Comparison of ENCODE assay signal across 29 cellular contexts in the genomic region with DNA sequence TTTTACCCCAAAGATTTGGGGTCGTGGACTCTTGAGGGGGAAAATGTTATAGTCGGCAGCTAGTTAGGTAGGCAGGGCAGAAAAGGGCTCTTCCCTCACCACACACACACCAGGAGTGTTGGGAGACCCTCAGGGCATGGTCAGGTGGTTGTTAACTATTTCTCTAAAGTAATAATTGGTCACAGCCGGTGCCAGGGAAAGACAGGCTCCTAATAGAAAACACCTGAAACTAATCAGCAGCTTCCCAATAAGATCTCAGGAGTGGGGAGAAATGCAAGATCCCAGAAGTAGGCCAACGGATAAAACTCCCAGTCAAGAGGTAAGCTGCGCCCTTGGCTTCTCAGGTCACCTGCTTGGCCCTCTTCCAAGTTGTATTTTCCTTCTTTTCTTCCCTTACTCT.
"Had no signal": no experiment of that assay in that cellular context is flagged by ENCODE, and none has a peak within 500 bp of the region (broad histone marks: within the 10 kb centered on the region; RNA-seq: fewer than 3 reads in every experiment).

No MANE protein-coding gene starts in this region.

- H3K4me1 ChIP-seq: body of pancreas, foreskin keratinocyte, gastrocnemius medialis had no signal

- H3K4me3 ChIP-seq: body of pancreas, esophagus muscularis mucosa, gastrocnemius medialis, heart left ventricle had no signal

- ATAC-seq: activated T-cell treated with anti-CD3 and anti-CD28 coated beads, Interleukin-2, amount 50 U/mL, for 4 hours; activated T-helper 17 cell treated with anti-CD3 and anti-CD28 coated beads, Interleukin-2, amount 50 U/mL, for 72 hours; body of pancreas; effector memory CD8-positive, alpha-beta T cell; foreskin keratinocyte; gastrocnemius medialis; heart left ventricle; WTC11 had no signal

- H3K27me3 ChIP-seq: body of pancreas, esophagus muscularis mucosa, gastrocnemius medialis, heart left ventricle had no signal

- H3K27ac ChIP-seq: body of pancreas, esophagus muscularis mucosa, foreskin keratinocyte, gastrocnemius medialis, heart left ventricle, VCaP had no signal

- DNase-seq: activated CD4-positive, alpha-beta memory T cell treated with anti-CD3 and anti-CD28 coated beads, Interleukin-2, amount 10 ng/mL, durations not matched to agents 7 days and 5 days; activated CD4-positive, alpha-beta T cell treated with anti-CD3 and anti-CD28 coated beads for 1 hour; activated CD4-positive, alpha-beta T cell treated with anti-CD3 and anti-CD28 coated beads for 4 hours; activated CD4-positive, alpha-beta T cell treated with anti-CD3 and anti-CD28 coated beads, Interleukin-2, amount 10 ng/mL, durations not matched to agents 7 days and 5 days; activated CD4-positive, alpha-beta T cell treated with anti-CD3 and anti-CD28 coated beads, Interleukin-2, amount 50 U/mL, for 4 hours; activated effector memory CD4-positive, alpha-beta T cell treated with Interleukin-2 at 50 U/mL for 16 hours; activated gamma-delta T cell treated with Interleukin-2 at 50 U/mL for 16 hours; activated naive CD4-positive, alpha-beta T cell treated with anti-CD3 and anti-CD28 coated beads, Interleukin-2, amount 50 U/mL, for 16 hours; activated naive CD4-positive, alpha-beta T cell treated with Interleukin-2 at 50 U/mL for 16 hours; activated T-cell treated with anti-CD3 and anti-CD28 coated beads, Interleukin-2, amount 50 U/mL, for 4 hours; amniotic stem cell; anterior cingulate cortex; body of pancreas; caudate nucleus; cortex of kidney; dermis blood vessel endothelial cell; effector CD4-positive, alpha-beta T cell; effector memory CD8-positive, alpha-beta T cell; erythroblast; foreskin keratinocyte; gastrocnemius medialis; glutamatergic neuron; heart left ventricle; T-helper 2 cell had no signal

- H3K36me3 ChIP-seq: esophagus muscularis mucosa, gastrocnemius medialis, heart left ventricle had no signal

- H3K9me3 ChIP-seq: body of pancreas, esophagus muscularis mucosa, gastrocnemius medialis, heart left ventricle had no signal

- FAIRE-seq: colon had no signal
